ENCODE assay signal across 15 cellular contexts in the genomic region with DNA sequence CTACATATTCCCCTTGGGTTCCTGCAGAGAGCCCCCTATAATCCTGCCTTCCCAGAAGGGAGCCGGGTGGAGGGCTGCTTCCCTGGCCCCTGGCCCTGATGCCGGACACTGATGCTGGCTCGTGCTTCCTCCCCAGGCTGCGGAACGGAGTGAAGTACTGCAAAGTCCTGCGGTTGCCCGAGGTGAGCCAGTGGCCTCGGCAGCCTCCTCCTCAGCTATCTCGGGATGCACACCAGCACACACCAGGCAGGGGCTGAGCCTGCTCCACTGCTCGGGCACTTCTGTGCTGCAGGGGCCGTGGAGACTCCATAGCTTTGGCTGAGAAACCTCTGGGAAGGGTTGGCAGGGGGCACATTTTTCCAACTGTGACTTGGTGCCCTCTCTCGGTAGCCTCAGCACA.
"Had no signal": no experiment of that assay in that cellular context is flagged by ENCODE, and none has a peak within 500 bp of the region (broad histone marks: within the 10 kb centered on the region; RNA-seq: fewer than 3 reads in every experiment).

No MANE protein-coding gene starts in this region.

- H3K4me3 ChIP-seq: heart right ventricle, mucosa of descending colon, spleen, suprapubic skin, upper lobe of left lung had no signal

- H3K9me3 Mint-ChIP-seq: activated CD4-positive, alpha-beta T cell treated with anti-CD3 and anti-CD28 coated beads, Interleukin-2, amount 10 ng/mL, durations not matched to agents 7 days and 5 days; activated naive CD8-positive, alpha-beta T cell treated with anti-CD3 and anti-CD28 coated beads, Interleukin-2, amount 10 ng/mL, durations not matched to agents 7 days and 5 days; nephron; T-cell had no signal

- ATAC-seq: heart right ventricle, left lobe of liver, mucosa of descending colon, sciatic nerve, T-cell had no signal

- DNase-seq: activated CD4-positive, alpha-beta T cell treated with anti-CD3 and anti-CD28 coated beads, Interleukin-2, amount 10 ng/mL, durations not matched to agents 7 days and 5 days; activated naive CD8-positive, alpha-beta T cell treated with anti-CD3 and anti-CD28 coated beads, Interleukin-2, amount 10 ng/mL, durations not matched to agents 7 days and 5 days; foreskin melanocyte; heart right ventricle; mammary epithelial cell; spleen; stimulated activated CD4-positive, alpha-beta T cell treated with anti-CD3 and anti-CD28 coated beads, Interleukin-1b, Interleukin-23, amount 100 ng/mL, for 48 hours; stimulated activated naive CD4-positive, alpha-beta T cell treated with Interleukin-2 at 50 U/mL for 16 hours; T-cell had no signal

- H3K4me3 Mint-ChIP-seq: activated CD4-positive, alpha-beta T cell treated with anti-CD3 and anti-CD28 coated beads, Interleukin-2, amount 10 ng/mL, durations not matched to agents 7 days and 5 days; activated naive CD8-positive, alpha-beta T cell treated with anti-CD3 and anti-CD28 coated beads, Interleukin-2, amount 10 ng/mL, durations not matched to agents 7 days and 5 days; nephron; T-cell had no signal

- H3K27ac Mint-ChIP-seq: nephron had no signal

- H3K27me3 Mint-ChIP-seq: activated CD4-positive, alpha-beta T cell treated with anti-CD3 and anti-CD28 coated beads, Interleukin-2, amount 10 ng/mL, durations not matched to agents 7 days and 5 days; activated naive CD8-positive, alpha-beta T cell treated with anti-CD3 and anti-CD28 coated beads, Interleukin-2, amount 10 ng/mL, durations not matched to agents 7 days and 5 days; T-cell had no signal

- H3K27me3 ChIP-seq: heart right ventricle, spleen, suprapubic skin, upper lobe of left lung had no signal
